8 cellular contexts compared by ENCODE assay signal in genomic region chr1:36400825-36401601, GRCh38. TPM values are rescaled to one million over a fixed set of nuclear protein-coding genes. Genes with fewer than 3 reads are reported as not detected.
DNase-seq lines count a peak whose midpoint lies in the region; ATAC-seq and TF ChIP-seq lines count a peak whose summit lies in the region.

No MANE protein-coding gene starts in this region.

- H3K36me3 ChIP-seq in thyroid gland (no peaks in the 10 kb centered on the region), WERI-Rb-1 (no peaks in the 10 kb centered on the region)

- H3K27ac Mint-ChIP-seq in naive B cell = peak overlapping the region in 4 of 6 donors; percentile 14 to 89 (median 70)

- H3K4me3 Mint-ChIP-seq in naive B cell = peak overlapping the region in 5 of 8 donors; percentile 30 to 69 (median 46)

- DNase-seq in GM04504 (ENCODE audit: low read depth) (peak; percentile 90), epidermal melanocyte (ENCODE audit: insufficient read length, low spot score) (peak; percentile 44), naive B cell (no peak), thyroid gland (peak; percentile 21 to 33), NCI-H510A treated with DMSO at 0.1 percent for 48 hours (lab: John Stamatoyannopoulos, UW) (no peak), WERI-Rb-1 (no peak)
- DNase-seq in activated CD4-positive, CD25-positive, alpha-beta regulatory T cell treated with anti-CD3 and anti-CD28 coated beads, Interleukin-2, amount 50 U/mL, for 72 hours = peak; percentile 62

- peaks cover 0 to 2% (median 0%) of the 10 kb centered on the region in 7 donors for H3K9me3 Mint-ChIP-seq in naive B cell

- intact Hi-C loops in thyroid gland (cut with DNase I) = no loop called here

- H3K36me3 Mint-ChIP-seq in naive B cell = no peaks in the 10 kb centered on the region

- H3K4me3 ChIP-seq in thyroid gland (replicated peaks in 1 of 3) = no peak overlapping the region
- H3K4me3 ChIP-seq in WERI-Rb-1 (ENCODE audit: low read depth, low read length) = no peak overlapping the region

- TF ChIP-seq POLR2A in thyroid gland (IDR thresholded peaks at IDR 0.05) = no peak

- no peaks in the 10 kb centered on the region for H3K27me3 ChIP-seq in thyroid gland
- no peaks in the 10 kb centered on the region for H3K27me3 ChIP-seq in WERI-Rb-1 (ENCODE audit: insufficient read depth, low read depth, severe bottlenecking)

- 84 to 87% methylated on average over 17 to 21 of the region's 22 CpGs for WGBS in thyroid gland, 2 donors

- peaks cover 7 to 12% of the 10 kb centered on the region in 2 donors for H3K4me1 ChIP-seq in thyroid gland

- no peaks in the 10 kb centered on the region for H3K9me3 ChIP-seq in thyroid gland
- no peaks in the 10 kb centered on the region for H3K9me3 ChIP-seq in WERI-Rb-1 (ENCODE audit: severe bottlenecking)

- H3K27me3 Mint-ChIP-seq in naive B cell = no peaks in the 10 kb centered on the region

- TF ChIP-seq CTCF in thyroid gland (IDR thresholded peaks at IDR 0.05) = no peak
- TF ChIP-seq CTCF in WERI-Rb-1 (IDR thresholded peaks at IDR 0.05; ENCODE audit: low read depth, low read length) = no peak

- ATAC-seq in HG03280 (IDR thresholded peaks at IDR 0.05; ENCODE audit: unreplicated experiment) (peak; percentile 71), naive B cell (ENCODE audit: low read depth in 2 of 2) (peak in 1 of 2 donors; percentile 12)

- H3K27ac ChIP-seq in thyroid gland = no peak overlapping the region
- H3K27ac ChIP-seq in WERI-Rb-1 = no peak overlapping the region

- H3K4me1 Mint-ChIP-seq in naive B cell = peaks cover 17 to 34% (median 28%) of the 10 kb centered on the region in 3 donors

RNA-seq across cellular contexts. Expression of gene LSM10, which starts 3.3 kb away (rescaled TPM):
- polyA plus RNA-seq in naive B cell (ENCODE audit: low read depth in 6 of 6) = 100 to 1,000 TPM; 358 to 480 (median 448) TPM
- 10 to 100 TPM; 19.1 to 52.7 (median 49.0) TPM for total RNA-seq in thyroid gland

RNA-seq across cellular contexts. Expression of gene STK40, which starts 15.3 kb away (rescaled TPM):
- 100 to 1,000 TPM in 1 of 6 donors, 10 to 100 TPM in 5; 62.3 to 105 (median 73.3) TPM for polyA plus RNA-seq in naive B cell (ENCODE audit: low read depth in 6 of 6)
- total RNA-seq in thyroid gland = 10 to 100 TPM; 37.0 to 61.1 (median 50.9) TPM

RNA-seq across cellular contexts. Expression of gene OSCP1, which starts 49.2 kb away (rescaled TPM):
- under 1 TPM in 1 of 6 donors, not detected in 5; 0.62 TPM for polyA plus RNA-seq in naive B cell (ENCODE audit: low read depth in 6 of 6)
- total RNA-seq in thyroid gland = 10 to 100 TPM; 15.2 to 31.9 (median 19.5) TPM

Comparison
In these comparisons a context has a peak if more than half of its experiments do, and no peak if none do; other contexts are left out.
1. DNase-seq: peak in GM04504 (single experiment), activated CD4-positive, CD25-positive, alpha-beta regulatory T cell treated with anti-CD3 and anti-CD28 coated beads, Interleukin-2, amount 50 U/mL, for 72 hours (single experiment), epidermal melanocyte (single experiment) and thyroid gland (2 of 2); none in naive B cell (single experiment), NCI-H510A treated with DMSO at 0.1 percent for 48 hours (single experiment) and WERI-Rb-1 (single experiment).